ENCODE assay signal across 2 cellular contexts in genomic region chr3:49662720-49663413, GRCh38.
TF ChIP-seq lines count a peak whose summit lies in the region.

No MANE protein-coding gene starts in this region.

TF ChIP-seq in Ishikawa, 13 proteins besides CTCF, POLR2A, EP300 and RAD21:
- TF ChIP-seq FOXM1 (IDR thresholded peaks at IDR 0.05; ENCODE audit: borderline replicate concordance, low read depth): no peak
- no peak for TF ChIP-seq EGR1 (IDR thresholded peaks at IDR 0.05)
- 0 out of 2 replicates have a peak, but pooled peaks have one; percentile 27 for TF ChIP-seq MAX (IDR thresholded peaks at IDR 0.05)
- TF ChIP-seq REST (IDR thresholded peaks at IDR 0.05; ENCODE audit: low read depth): no peak
- no peak for TF ChIP-seq CREB1 (IDR thresholded peaks at IDR 0.05; ENCODE audit: low read depth)
- TF ChIP-seq USF1 (IDR thresholded peaks at IDR 0.05): no peak
- TF ChIP-seq TCF12 (IDR thresholded peaks at IDR 0.05; ENCODE audit: low read depth): peak; percentile 79
- TF ChIP-seq TEAD4 (IDR thresholded peaks at IDR 0.05): peak; percentile 32; the same call in 1 of the 2 replicates
- no peak for TF ChIP-seq ZBTB7A (IDR thresholded peaks at IDR 0.05; ENCODE audit: low read depth)
- TF ChIP-seq NFIC (IDR thresholded peaks at IDR 0.05): peak; percentile 51
- no peak for TF ChIP-seq CEBPB (IDR thresholded peaks at IDR 0.05)
- no peak for TF ChIP-seq TAF1 (IDR thresholded peaks at IDR 0.05; ENCODE audit: low read depth)
- no peak for TF ChIP-seq YY1 (IDR thresholded peaks at IDR 0.05; ENCODE audit: low read depth)

TF ChIP-seq in H1, 55 proteins besides CTCF, POLR2A, EP300 and RAD21:
- no peak for TF ChIP-seq SP2 (IDR thresholded peaks at IDR 0.05; ENCODE audit: low read length)
- no peak for TF ChIP-seq BRCA1 (IDR thresholded peaks at IDR 0.05; ENCODE audit: low read depth, low read length)
- no peak for TF ChIP-seq KDM4A (IDR thresholded peaks at IDR 0.05; ENCODE audit: low read depth, low read length, severe bottlenecking)
- no peak for TF ChIP-seq NRF1 (IDR thresholded peaks at IDR 0.05; ENCODE audit: low read depth, low read length)
- no peak for TF ChIP-seq CHD2 (IDR thresholded peaks at IDR 0.05; ENCODE audit: low read length)
TF ChIP-seq in H1: peak in this region for 0.
